Comparison of ENCODE assay signal across 21 cellular contexts in the genomic region with DNA sequence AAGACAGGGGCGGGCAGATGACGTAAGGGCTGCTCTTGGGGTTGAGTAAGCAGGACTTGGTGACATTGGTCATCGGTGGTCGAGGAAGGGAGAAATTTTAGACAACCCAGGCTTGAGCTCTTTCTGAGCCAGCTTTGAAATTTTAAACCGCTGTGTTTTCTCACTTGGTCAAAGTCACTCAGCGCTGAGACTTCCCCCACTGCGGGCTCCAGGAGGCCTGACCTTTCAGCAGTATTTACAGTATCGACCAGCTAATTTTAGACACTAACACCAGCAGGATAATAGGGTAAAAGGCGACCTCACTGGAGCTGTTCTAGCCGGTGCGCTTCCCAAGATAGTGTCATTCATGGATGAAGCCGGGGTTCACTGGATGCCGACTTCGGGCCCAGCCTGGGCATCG. TPM values are rescaled to one million over a fixed set of nuclear protein-coding genes. Genes with fewer than 3 reads are reported as not detected.
"Had no signal": no experiment of that assay in that cellular context is flagged by ENCODE, and none has a peak within 500 bp of the region (broad histone marks: within the 10 kb centered on the region; RNA-seq: fewer than 3 reads in every experiment).

No MANE protein-coding gene starts in this region.

- DNase-seq: activated CD4-positive, alpha-beta T cell treated with anti-CD3 and anti-CD28 coated beads for 1 hour; activated CD4-positive, alpha-beta T cell treated with anti-CD3 and anti-CD28 coated beads, Interleukin-2, amount 50 U/mL, for 1 hour; activated gamma-delta T cell treated with Interleukin-2 at 50 U/mL for 16 hours; activated T-cell treated with anti-CD3 and anti-CD28 coated beads, Interleukin-2, amount 50 U/mL, for 1 hour; anterior cingulate cortex; body of pancreas; colonic mucosa; esophagus squamous epithelium; gastrocnemius medialis; head of caudate nucleus; left cardiac atrium; naive thymus-derived CD8-positive, alpha-beta T cell; right cardiac atrium; stimulated activated CD4-positive, alpha-beta T cell treated with anti-CD3 and anti-CD28 coated beads, Interleukin-2, amount 100 ng/mL, for 24 hours; T-helper 9 cell; transverse colon had no signal

- ATAC-seq: body of pancreas; gastrocnemius medialis; naive thymus-derived CD8-positive, alpha-beta T cell; stimulated activated effector memory CD8-positive, alpha-beta T cell treated with anti-CD3 and anti-CD28 coated beads, Interleukin-12 subunit alpha, Interleukin-12 subunit beta, amount 100 ng/mL, for 72 hours had no signal

- H3K4me1 ChIP-seq: body of pancreas, colonic mucosa, esophagus squamous epithelium, gastrocnemius medialis, prostate gland, transverse colon had no signal

- H3K9me3 ChIP-seq: body of pancreas, colonic mucosa, esophagus squamous epithelium, gastrocnemius medialis, prostate gland, transverse colon had no signal

- H3K4me3 ChIP-seq: body of pancreas, colonic mucosa, dorsolateral prefrontal cortex, esophagus squamous epithelium, gastrocnemius medialis, prostate gland, skin epidermis, transverse colon had no signal

- H3K27me3 ChIP-seq: body of pancreas, colonic mucosa, gastrocnemius medialis, transverse colon had no signal

- H3K36me3 ChIP-seq: colonic mucosa, esophagus squamous epithelium, gastrocnemius medialis, prostate gland, transverse colon had no signal

- H3K27ac ChIP-seq: body of pancreas, colonic mucosa, dorsolateral prefrontal cortex, esophagus squamous epithelium, gastrocnemius medialis, prostate gland, skin epidermis, transverse colon had no signal

RNA-seq across cellular contexts. Expression of a gene that starts 29.7 kb away (rescaled TPM):
- total RNA-seq: naive thymus-derived CD8-positive, alpha-beta T cell; T-helper 1 cell treated with Interleukin-12 subunit alpha and Interleukin-12 subunit beta and Interleukin-4 antibody, amounts not matched to agents 30 ng/mL and 1 ng/mL, for 36 hours had no signal
- polyA plus RNA-seq: naive thymus-derived CD8-positive, alpha-beta T cell had no signal
